35 cellular contexts compared by ENCODE assay signal in genomic region chr7:105188201-105188600, GRCh38.
DNase-seq lines count a peak whose midpoint lies in the region; ATAC-seq, FAIRE-seq and TF ChIP-seq lines count a peak whose summit lies in the region.
"Had no signal": no experiment of that assay in that cellular context is flagged by ENCODE, and none has a peak within 500 bp of the region (broad histone marks: within the 10 kb centered on the region; RNA-seq: fewer than 3 reads in every experiment).

No MANE protein-coding gene starts in this region.

- no peaks in the 10 kb centered on the region for H3K4me1 ChIP-seq in cardiac muscle cell (ENCODE audit: low read depth)
- H3K4me1 ChIP-seq: thyroid gland had no signal

- intact Hi-C loops in Right ventricle myocardium inferior (cut with DNase I), result no loop called here

- ATAC-seq in Right ventricle myocardium inferior, result no peak
- ATAC-seq: right lobe of liver, T-cell had no signal

- DNase-seq in cardiac muscle cell (ENCODE audit: low read depth in 1 of 2, low spot score in 1 of 2), result no peak
- DNase-seq in Right ventricle myocardium inferior (ENCODE audit: missing footprints), result no peak
- DNase-seq in amniotic epithelial cell (ENCODE audit: low read depth), result peak; percentile 29
- DNase-seq in fibroblast of mammary gland (ENCODE audit: low read depth), result peak; percentile 33
- DNase-seq in stromal cell of bone marrow (ENCODE audit: low read depth), result peak; percentile 22
- DNase-seq in T-helper 2 cell treated with Interferon-gamma antibody and Interleukin-4, amounts not matched to agents 5 μg/mL and 100 μg/mL, for 36 hours (ENCODE audit: low spot score), result no peak
- no peak for DNase-seq in mucosa of gallbladder (ENCODE audit: low spot score)
- no peak for DNase-seq in urothelium cell line (ENCODE audit: low spot score)
- DNase-seq: activated B cell treated with CpG ODN at 0.5 μM for 24 hours; activated CD4-positive, alpha-beta T cell treated with anti-CD3 and anti-CD28 coated beads, Interleukin-2, amount 10 ng/mL, durations not matched to agents 7 days and 5 days; activated gamma-delta T cell treated with Interleukin-2 at 50 U/mL for 16 hours; activated T-cell treated with anti-CD3 and anti-CD28 coated beads, Interleukin-2, amount 50 U/mL, for 24 hours; CD4-positive, alpha-beta memory T cell; dorsolateral prefrontal cortex; glutamatergic neuron; H9; kidney; naive B cell; NCI-H1417 treated with DMSO at 0.1 percent for 48 hours; NCI-H2029 treated with DMSO at 0.1 percent for 48 hours; NCI-H345; right lobe of liver; stimulated activated CD4-positive, alpha-beta T cell treated with anti-CD3 and anti-CD28 coated beads, Interleukin-12 subunit alpha, Interleukin-12 subunit beta, amount 100 ng/mL, for 4 hours; stimulated activated CD4-positive, alpha-beta T cell treated with anti-CD3 and anti-CD28 coated beads, Interleukin-4, amount 100 ng/mL, for 1 hour; stomach; T-cell; thyroid gland had no signal

- no peak for TF ChIP-seq CTCF in cardiac muscle cell (IDR thresholded peaks at IDR 0.05; ENCODE audit: low read depth, low read length)
- TF ChIP-seq CTCF in fibroblast of mammary gland (conservative IDR thresholded peaks at IDR 0.05; ENCODE audit: control insufficient read depth, insufficient read depth, low read depth, low read length), result no peak

- peaks cover 2% of the 10 kb centered on the region for H3K4me1 Mint-ChIP-seq in T-helper 2 cell treated with Interferon-gamma antibody and Interleukin-4, amounts not matched to agents 5 μg/mL and 100 μg/mL, for 36 hours (ENCODE audit: low read depth)
- H3K4me1 Mint-ChIP-seq: H9 had no signal

- no peaks in the 10 kb centered on the region for H3K27me3 Mint-ChIP-seq in T-helper 2 cell treated with Interferon-gamma antibody and Interleukin-4, amounts not matched to agents 5 μg/mL and 100 μg/mL, for 36 hours (ENCODE audit: low read depth)
- H3K27me3 Mint-ChIP-seq: activated B cell treated with CpG ODN at 0.5 μM for 24 hours; activated CD4-positive, alpha-beta T cell treated with anti-CD3 and anti-CD28 coated beads, Interleukin-2, amount 10 ng/mL, durations not matched to agents 7 days and 5 days; activated T-cell treated with anti-CD3 and anti-CD28 coated beads, Interleukin-2, amount 50 U/mL, for 24 hours; B cell; CD4-positive, alpha-beta memory T cell; naive B cell; progenitor cell of endocrine pancreas; T-cell had no signal

- H3K4me3 Mint-ChIP-seq in T-helper 2 cell treated with Interferon-gamma antibody and Interleukin-4, amounts not matched to agents 5 μg/mL and 100 μg/mL, for 36 hours, result no peak overlapping the region
- H3K4me3 Mint-ChIP-seq: activated B cell treated with CpG ODN at 0.5 μM for 24 hours; activated CD4-positive, alpha-beta T cell treated with anti-CD3 and anti-CD28 coated beads, Interleukin-2, amount 10 ng/mL, durations not matched to agents 7 days and 5 days; activated T-cell treated with anti-CD3 and anti-CD28 coated beads, Interleukin-2, amount 50 U/mL, for 24 hours; B cell; CD4-positive, alpha-beta memory T cell; H9; mesothelial cell of epicardium; naive B cell; T-cell had no signal

- H3K36me3 Mint-ChIP-seq in T-helper 2 cell treated with Interferon-gamma antibody and Interleukin-4, amounts not matched to agents 5 μg/mL and 100 μg/mL, for 36 hours (ENCODE audit: low read depth), result peaks cover 1% of the 10 kb centered on the region
- H3K36me3 Mint-ChIP-seq: mesothelial cell of epicardium had no signal

- no peak overlapping the region for H3K27ac Mint-ChIP-seq in T-helper 2 cell treated with Interferon-gamma antibody and Interleukin-4, amounts not matched to agents 5 μg/mL and 100 μg/mL, for 36 hours
- H3K27ac Mint-ChIP-seq: activated B cell treated with CpG ODN at 0.5 μM for 24 hours; activated CD4-positive, alpha-beta T cell treated with anti-CD3 and anti-CD28 coated beads, Interleukin-2, amount 10 ng/mL, durations not matched to agents 7 days and 5 days; B cell; mesothelial cell of epicardium; T-cell had no signal

- peak overlapping the region; percentile 17 for H3K27ac ChIP-seq in cardiac muscle cell
- H3K27ac ChIP-seq: neutrophil, right lobe of liver, SJSA1, stomach, thyroid gland, vagina had no signal

- H3K9me3 ChIP-seq in cardiac muscle cell (ENCODE audit: low read depth), result no peaks in the 10 kb centered on the region
- H3K9me3 ChIP-seq: neutrophil, right lobe of liver, SJSA1, stomach, thyroid gland, vagina had no signal

- FAIRE-seq in urothelium cell line (lab: Jason Lieb, UNC), result no peak
- FAIRE-seq: endometrium, GM12878, kidney had no signal

- H3K9me3 Mint-ChIP-seq in T-helper 2 cell treated with Interferon-gamma antibody and Interleukin-4, amounts not matched to agents 5 μg/mL and 100 μg/mL, for 36 hours, result no peaks in the 10 kb centered on the region
- H3K9me3 Mint-ChIP-seq: activated B cell treated with CpG ODN at 0.5 μM for 24 hours; activated CD4-positive, alpha-beta T cell treated with anti-CD3 and anti-CD28 coated beads, Interleukin-2, amount 10 ng/mL, durations not matched to agents 7 days and 5 days; activated T-cell treated with anti-CD3 and anti-CD28 coated beads, Interleukin-2, amount 50 U/mL, for 24 hours; CD4-positive, alpha-beta memory T cell; H9; mesothelial cell of epicardium; naive B cell; T-cell had no signal

- H3K4me3 ChIP-seq in cardiac muscle cell, result no peak overlapping the region
- H3K4me3 ChIP-seq in fibroblast of mammary gland (ENCODE audit: control insufficient read depth, low read depth, low read length), result no peak overlapping the region
- H3K4me3 ChIP-seq: dorsolateral prefrontal cortex, right lobe of liver, SJSA1, stomach, thyroid gland, vagina had no signal

- H3K27me3 ChIP-seq in cardiac muscle cell, result no peaks in the 10 kb centered on the region
- H3K27me3 ChIP-seq: dorsolateral prefrontal cortex, neutrophil, right lobe of liver, SJSA1, stomach, thyroid gland, vagina had no signal

- H3K36me3 ChIP-seq in cardiac muscle cell, result no peaks in the 10 kb centered on the region
- H3K36me3 ChIP-seq: neutrophil, right lobe of liver, SJSA1, stomach, thyroid gland, vagina had no signal

Comparison
In these comparisons a context has a peak if more than half of its experiments do, and no peak if none do; other contexts are left out.
1. DNase-seq: peak in amniotic epithelial cell (single experiment), fibroblast of mammary gland (single experiment) and stromal cell of bone marrow (single experiment); none in cardiac muscle cell (0 of 2), Right ventricle myocardium inferior (single experiment), T-helper 2 cell treated with Interferon-gamma antibody and Interleukin-4, amounts not matched to agents 5 μg/mL and 100 μg/mL, for 36 hours (single experiment), mucosa of gallbladder (single experiment) and urothelium cell line (single experiment).